11 cellular contexts compared by ENCODE assay signal in genomic region chr6:2911171-2911570, GRCh38. TPM values are rescaled to one million over a fixed set of nuclear protein-coding genes. Genes with fewer than 3 reads are reported as not detected.
DNase-seq lines count a peak whose midpoint lies in the region; ATAC-seq and TF ChIP-seq lines count a peak whose summit lies in the region.
"Had no signal": no experiment of that assay in that cellular context is flagged by ENCODE, and none has a peak within 500 bp of the region (broad histone marks: within the 10 kb centered on the region; RNA-seq: fewer than 3 reads in every experiment).

No MANE protein-coding gene starts in this region.

- H3K4me1 ChIP-seq in esophagus muscularis mucosa: peaks cover 0 to 2% (median 1%) of the 10 kb centered on the region in 4 donors
- H3K4me1 ChIP-seq in heart right ventricle: peaks cover 0 to 3% (median 0%) of the 10 kb centered on the region in 9 donors

- H3K9me3 ChIP-seq in esophagus muscularis mucosa: no peaks in the 10 kb centered on the region
- H3K9me3 ChIP-seq in heart right ventricle: no peaks in the 10 kb centered on the region
- H3K9me3 ChIP-seq: BLaER1 treated with 17β-estradiol and CSF1 and Interleukin-3, amounts not matched to agents 10 nM and 100 nM had no signal

- TF ChIP-seq POLR2A in GM18505 (IDR thresholded peaks at IDR 0.05; ENCODE audit: borderline replicate concordance, extremely low read depth, insufficient read depth, insufficient read length) (no peak), esophagus muscularis mucosa (IDR thresholded peaks at IDR 0.05; ENCODE audit: low read depth) (no peak)

- no peak overlapping the region for H3K27ac ChIP-seq in esophagus muscularis mucosa (replicated peaks in 1 of 4)
- no peak overlapping the region for H3K27ac ChIP-seq in heart right ventricle
- H3K27ac ChIP-seq: BLaER1 treated with 17β-estradiol and CSF1 and Interleukin-3, amounts not matched to agents 10 nM and 100 nM; PC-9 had no signal

- DNase-seq in LHCN-M2 (ENCODE audit: low read depth): peak; percentile 37
- DNase-seq in esophagus muscularis mucosa (ENCODE audit: extremely low spot score): peak; percentile 68
- DNase-seq in cortex of kidney (lab: John Stamatoyannopoulos, UW): no peak
- no peak for DNase-seq in heart right ventricle
- no peak for DNase-seq in activated T-cell treated with anti-CD3 and anti-CD28 coated beads for 4 hours
- DNase-seq: NCI-H2029 had no signal

- 77% methylated on average over 4 of the region's 4 CpGs for WGBS in esophagus muscularis mucosa
- WGBS in heart right ventricle, 2 donors: 86 to 87% methylated on average over 4 of the region's 4 CpGs

- no peak for TF ChIP-seq EP300 in esophagus muscularis mucosa (IDR thresholded peaks at IDR 0.05)

- intact Hi-C loops in esophagus muscularis mucosa (cut with DNase I) (loop anchor here (5.0 kb wide), 1 partner anchor 64 kb away; no protein-coding TSS in a partner anchor), heart right ventricle (cut with DNase I) (loop anchor here in 4 of 10 donors (5.0 to 10.0 kb wide), 3 partner anchors 64 to 126 kb away; no protein-coding TSS in a partner anchor)

- TF ChIP-seq CTCF in esophagus muscularis mucosa (IDR thresholded peaks at IDR 0.05) (no peak), heart right ventricle (IDR thresholded peaks at IDR 0.05) (no peak)

- ATAC-seq in GM18505 (IDR thresholded peaks at IDR 0.05; ENCODE audit: unreplicated experiment): peak; percentile 79
- peak; percentile 71 for ATAC-seq in GM21786 (IDR thresholded peaks at IDR 0.05; ENCODE audit: unreplicated experiment)
- no peak for ATAC-seq in heart right ventricle
- ATAC-seq in HG02610 (IDR thresholded peaks at IDR 0.05; ENCODE audit: unreplicated experiment): no peak

- H3K36me3 ChIP-seq in esophagus muscularis mucosa: no peaks in the 10 kb centered on the region
- no peaks in the 10 kb centered on the region for H3K36me3 ChIP-seq in heart right ventricle
- H3K36me3 ChIP-seq: BLaER1 treated with 17β-estradiol and CSF1 and Interleukin-3, amounts not matched to agents 10 nM and 100 nM had no signal

- H3K4me3 ChIP-seq in esophagus muscularis mucosa (no peak overlapping the region), heart right ventricle (no peak overlapping the region)
- H3K4me3 ChIP-seq: BLaER1 treated with 17β-estradiol and CSF1 and Interleukin-3, amounts not matched to agents 10 nM and 100 nM; PC-9 had no signal

- H3K27me3 ChIP-seq in esophagus muscularis mucosa (no peaks in the 10 kb centered on the region), heart right ventricle (no peaks in the 10 kb centered on the region)

RNA-seq across cellular contexts. Expression of gene SERPINB9, which starts 8.1 kb away (rescaled TPM):
- 1.7 and 3.2 TPM in 2 replicates for total RNA-seq in LHCN-M2 (2014; rRNA removed)
- 1.2 TPM for polyA plus RNA-seq in LHCN-M2 (2012)
- 10 to 100 TPM in 1 of 4 donors, 1 to 10 TPM in 3; 5.4 to 17.7 (median 6.2) TPM for total RNA-seq in esophagus muscularis mucosa
- total RNA-seq in heart right ventricle: 10 to 100 TPM in 1 of 10 donors, 1 to 10 TPM in 9; 3.6 to 10.9 (median 4.8) TPM
- polyA plus RNA-seq in heart right ventricle: 1 to 10 TPM; 2.2 to 3.8 TPM

Comparison
In these comparisons a context has a peak if more than half of its experiments do, and no peak if none do; other contexts are left out.
1. ATAC-seq: peak in GM18505 (single experiment) and GM21786 (single experiment); none in heart right ventricle (0 of 8) and HG02610 (single experiment).
2. DNase-seq: peak in LHCN-M2 (single experiment) and esophagus muscularis mucosa (single experiment); none in cortex of kidney (single experiment), heart right ventricle (0 of 2) and activated T-cell treated with anti-CD3 and anti-CD28 coated beads for 4 hours (single experiment).